In the genomic region with DNA sequence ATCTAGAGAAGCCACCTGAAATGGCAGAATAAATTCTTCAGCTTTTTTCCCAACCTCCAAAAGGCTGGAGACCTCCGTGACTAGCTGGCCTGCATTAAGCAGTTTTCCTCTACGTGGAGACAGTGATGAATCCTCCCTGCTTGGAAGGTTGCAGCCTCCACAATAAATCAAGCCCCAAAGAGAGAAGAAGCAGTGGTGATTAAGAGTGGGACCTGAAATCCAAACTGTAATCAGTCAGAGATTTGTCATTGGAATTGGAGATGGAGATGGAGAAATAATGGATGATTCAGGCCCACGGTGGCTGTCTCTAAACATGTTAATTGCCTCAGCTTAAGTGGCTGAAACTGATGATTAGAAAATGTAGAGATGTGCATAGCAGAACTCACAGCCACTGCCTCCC, we compare ENCODE assay signal across 1 cellular context.
TF ChIP-seq lines count a peak whose summit lies in the region.

No MANE protein-coding gene starts in this region.

TF ChIP-seq in IMR-90, 13 proteins besides CTCF, POLR2A, EP300 and RAD21 (continued from another document):
- TF ChIP-seq, protein P1, sequence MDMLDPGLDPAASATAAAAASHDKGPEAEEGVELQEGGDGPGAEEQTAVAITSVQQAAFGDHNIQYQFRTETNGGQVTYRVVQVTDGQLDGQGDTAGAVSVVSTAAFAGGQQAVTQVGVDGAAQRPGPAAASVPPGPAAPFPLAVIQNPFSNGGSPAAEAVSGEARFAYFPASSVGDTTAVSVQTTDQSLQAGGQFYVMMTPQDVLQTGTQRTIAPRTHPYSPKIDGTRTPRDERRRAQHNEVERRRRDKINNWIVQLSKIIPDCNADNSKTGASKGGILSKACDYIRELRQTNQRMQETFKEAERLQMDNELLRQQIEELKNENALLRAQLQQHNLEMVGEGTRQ (IDR thresholded peaks at IDR 0.05; ENCODE audit: low read depth, low read length): no peak
- TF ChIP-seq MAZ (IDR thresholded peaks at IDR 0.05; ENCODE audit: borderline replicate concordance, low read depth, low read length) (no peak), SMC3 (IDR thresholded peaks at IDR 0.05; ENCODE audit: low read depth, low read length) (no peak), CHD1 (IDR thresholded peaks at IDR 0.05; ENCODE audit: low read depth, low read length) (no peak), FOS (IDR thresholded peaks at IDR 0.05; ENCODE audit: low read depth, low read length) (no peak)
- TF ChIP-seq, protein P2, sequence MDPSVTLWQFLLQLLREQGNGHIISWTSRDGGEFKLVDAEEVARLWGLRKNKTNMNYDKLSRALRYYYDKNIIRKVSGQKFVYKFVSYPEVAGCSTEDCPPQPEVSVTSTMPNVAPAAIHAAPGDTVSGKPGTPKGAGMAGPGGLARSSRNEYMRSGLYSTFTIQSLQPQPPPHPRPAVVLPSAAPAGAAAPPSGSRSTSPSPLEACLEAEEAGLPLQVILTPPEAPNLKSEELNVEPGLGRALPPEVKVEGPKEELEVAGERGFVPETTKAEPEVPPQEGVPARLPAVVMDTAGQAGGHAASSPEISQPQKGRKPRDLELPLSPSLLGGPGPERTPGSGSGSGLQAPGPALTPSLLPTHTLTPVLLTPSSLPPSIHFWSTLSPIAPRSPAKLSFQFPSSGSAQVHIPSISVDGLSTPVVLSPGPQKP (IDR thresholded peaks at IDR 0.05; ENCODE audit: borderline replicate concordance, low read depth, low read length): no peak
TF ChIP-seq in IMR-90: peak in this region for 0.
